9 cellular contexts compared by ENCODE assay signal in genomic region chr22:19965771-19966709, GRCh38. TPM values are rescaled to one million over a fixed set of nuclear protein-coding genes. Genes with fewer than 3 reads are reported as not detected.
DNase-seq lines count a peak whose midpoint lies in the region; ATAC-seq and TF ChIP-seq lines count a peak whose summit lies in the region.
"Had no signal": no experiment of that assay in that cellular context is flagged by ENCODE, and none has a peak within 500 bp of the region (broad histone marks: within the 10 kb centered on the region; RNA-seq: fewer than 3 reads in every experiment).

No MANE protein-coding gene starts in this region.

- peaks cover 42% of the 10 kb centered on the region for H3K4me1 ChIP-seq in Caco-2

- POLR2A ChIA-PET in Caco-2 (lab: Charles Lee), result no interaction called here
- POLR2A ChIA-PET in HEK293T (lab: Yijun Ruan, JAX), result interaction anchor here (1.0 kb wide), 1 partner anchor 114 kb away, joined by 3 read pairs; the partner anchor contains the start of gene DGCR8
- POLR2A ChIA-PET in activated CD4-positive, alpha-beta T cell treated with anti-CD3 and anti-CD28 coated beads, Interleukin-2, amount 10 ng/mL, durations not matched to agents 7 days and 5 days (lab: Charles Lee), result no interaction called here

- H3K9me3 Mint-ChIP-seq in Caco-2 (ENCODE audit: unreplicated experiment), result no peaks in the 10 kb centered on the region
- no peaks in the 10 kb centered on the region for H3K9me3 Mint-ChIP-seq in activated CD4-positive, alpha-beta T cell treated with anti-CD3 and anti-CD28 coated beads, Interleukin-2, amount 10 ng/mL, durations not matched to agents 7 days and 5 days
- H3K9me3 Mint-ChIP-seq: T-cell had no signal

- no peak overlapping the region for H3K4me3 Mint-ChIP-seq in Caco-2 (ENCODE audit: unreplicated experiment)
- no peak overlapping the region for H3K4me3 Mint-ChIP-seq in activated CD4-positive, alpha-beta T cell treated with anti-CD3 and anti-CD28 coated beads, Interleukin-2, amount 10 ng/mL, durations not matched to agents 7 days and 5 days
- H3K4me3 Mint-ChIP-seq: T-cell had no signal

- H3K4me3 ChIP-seq in Caco-2 (ENCODE audit: low read depth, low read length) (no peak overlapping the region), SU-DHL-6 (ENCODE audit: insufficient read depth, low read length, poor library complexity, severe bottlenecking) (no peak overlapping the region), kidney epithelial cell (ENCODE audit: low read depth, low read length) (no peak overlapping the region)

- no peak for ATAC-seq in GM18502 (IDR thresholded peaks at IDR 0.05; ENCODE audit: poor library complexity, unreplicated experiment)
- ATAC-seq in HG03439 (IDR thresholded peaks at IDR 0.05; ENCODE audit: unreplicated experiment), result no peak
- no peak for ATAC-seq in GM21515 (IDR thresholded peaks at IDR 0.05; ENCODE audit: unreplicated experiment)
- ATAC-seq: T-cell had no signal

- H3K9me3 ChIP-seq in Caco-2 (no peaks in the 10 kb centered on the region), SU-DHL-6 (ENCODE audit: insufficient read depth, low read length) (no peaks in the 10 kb centered on the region)

- no peaks in the 10 kb centered on the region for H3K27me3 Mint-ChIP-seq in Caco-2 (ENCODE audit: insufficient read depth, unreplicated experiment)
- H3K27me3 Mint-ChIP-seq in activated CD4-positive, alpha-beta T cell treated with anti-CD3 and anti-CD28 coated beads, Interleukin-2, amount 10 ng/mL, durations not matched to agents 7 days and 5 days, result no peaks in the 10 kb centered on the region
- H3K27me3 Mint-ChIP-seq: T-cell had no signal

- H3K36me3 ChIP-seq in Caco-2 (ENCODE audit: control insufficient read depth, insufficient read depth, low read length) (peaks cover 6% of the 10 kb centered on the region), SU-DHL-6 (ENCODE audit: low read length) (no peaks in the 10 kb centered on the region), kidney epithelial cell (ENCODE audit: control insufficient read depth, insufficient read depth, low read length) (peaks cover 1% of the 10 kb centered on the region)

- TF ChIP-seq CTCF in Caco-2 (IDR thresholded peaks at IDR 0.05; ENCODE audit: insufficient read depth in 1 of 2, low read depth in 1 of 2, low read length in 1 of 2, severe bottlenecking in 1 of 2, unreplicated experiment in 1 of 2) (peak; percentile 35 to 56), SU-DHL-6 (IDR thresholded peaks at IDR 0.05; ENCODE audit: insufficient read depth, low read length, poor library complexity, severe bottlenecking) (peak; percentile 20), kidney epithelial cell (IDR thresholded peaks at IDR 0.05; ENCODE audit: insufficient read depth, low read length, poor library complexity, severe bottlenecking) (peak; percentile 50)

- CTCF ChIA-PET in Caco-2 (lab: Charles Lee), result interaction anchor here (0.7 to 1.1 kb wide), 4 partner anchors 12 to 145 kb away, joined by 3 to 6 read pairs (median 4); partner anchors contain the start of gene DGCR8
- CTCF ChIA-PET in HEK293T (lab: Yijun Ruan, JAX), result interaction anchor here (0.6 to 2.4 kb wide), 5 partner anchors 9 to 163 kb away, joined by 3 to 10 read pairs (median 4); no protein-coding TSS in a partner anchor
- CTCF ChIA-PET in activated CD4-positive, alpha-beta T cell treated with anti-CD3 and anti-CD28 coated beads, Interleukin-2, amount 10 ng/mL, durations not matched to agents 7 days and 5 days (lab: Charles Lee), result interaction anchor here (0.6 to 1.4 kb wide), 3 partner anchors 12 to 1619 kb away, joined by 3 to 4 read pairs (median 4); no protein-coding TSS in a partner anchor

- H4K20me1 ChIP-seq in SU-DHL-6 (ENCODE audit: low read depth, low read length), result no peaks in the 10 kb centered on the region

- no peaks in the 10 kb centered on the region for H3K79me2 ChIP-seq in SU-DHL-6 (ENCODE audit: insufficient read depth, low read length)

- H3K27ac Mint-ChIP-seq in Caco-2 (ENCODE audit: unreplicated experiment), result no peak overlapping the region
- no peak overlapping the region for H3K27ac Mint-ChIP-seq in activated CD4-positive, alpha-beta T cell treated with anti-CD3 and anti-CD28 coated beads, Interleukin-2, amount 10 ng/mL, durations not matched to agents 7 days and 5 days
- H3K27ac Mint-ChIP-seq: T-cell had no signal

- H3K9me2 ChIP-seq in SU-DHL-6 (replicated peaks; ENCODE audit: insufficient read depth, low read length), result no peaks in the 10 kb centered on the region

- no peaks in the 10 kb centered on the region for H3K27me3 ChIP-seq in Caco-2 (replicated peaks; ENCODE audit: control insufficient read depth, insufficient read depth, low read length)
- no peaks in the 10 kb centered on the region for H3K27me3 ChIP-seq in SU-DHL-6 (ENCODE audit: low read length)
- H3K27me3 ChIP-seq in kidney epithelial cell (ENCODE audit: control insufficient read depth, insufficient read depth, low read length), result no peaks in the 10 kb centered on the region

- H3F3A ChIP-seq in SU-DHL-6 (ENCODE audit: insufficient read depth), result no peaks in the 10 kb centered on the region

- peak in 1 of 2 experiments; percentile 41 for DNase-seq in Caco-2
- DNase-seq in HEK293T (ENCODE audit: extremely low spot score), result peak; percentile 57
- DNase-seq in kidney epithelial cell (ENCODE audit: low read depth), result no peak
- DNase-seq in activated CD4-positive, alpha-beta T cell treated with anti-CD3 and anti-CD28 coated beads, Interleukin-2, amount 10 ng/mL, durations not matched to agents 7 days and 5 days, result no peak
- DNase-seq: T-cell had no signal

- peaks cover 18% of the 10 kb centered on the region for H3K4me1 Mint-ChIP-seq in Caco-2 (ENCODE audit: low read depth, unreplicated experiment)
- H3K4me1 Mint-ChIP-seq in activated CD4-positive, alpha-beta T cell treated with anti-CD3 and anti-CD28 coated beads, Interleukin-2, amount 10 ng/mL, durations not matched to agents 7 days and 5 days, result peaks cover 7% of the 10 kb centered on the region

- no peak overlapping the region for H2AFZ ChIP-seq in SU-DHL-6 (ENCODE audit: low read depth, low read length, severe bottlenecking)

- H3K4me2 ChIP-seq in SU-DHL-6 (ENCODE audit: low read depth, low read length, poor library complexity, severe bottlenecking), result no peak overlapping the region

- no peak overlapping the region for H3K9ac ChIP-seq in SU-DHL-6 (ENCODE audit: low read length)

- H3K36me3 Mint-ChIP-seq in Caco-2 (ENCODE audit: insufficient read depth, unreplicated experiment), result peaks cover 33% of the 10 kb centered on the region
- H3K36me3 Mint-ChIP-seq in activated CD4-positive, alpha-beta T cell treated with anti-CD3 and anti-CD28 coated beads, Interleukin-2, amount 10 ng/mL, durations not matched to agents 7 days and 5 days (ENCODE audit: low read depth), result no peaks in the 10 kb centered on the region

- intact Hi-C loops in Caco-2 (cut with micrococcal nuclease; ENCODE audit: unreplicated experiment), result loop anchor here (10.0 kb wide), 1 partner anchor 149 kb away; the partner anchor contains the start of genes RANBP1 and TRMT2A

- no TSS peak for BruUV-seq in Caco-2 (replicated peaks; lab: Mats Ljungman, UMichigan)

- H3K27ac ChIP-seq in SU-DHL-6 (ENCODE audit: low read depth, low read length), result no peak overlapping the region

TF ChIP-seq in HEK293T, 16 proteins besides CTCF, POLR2A, EP300 and RAD21:
- no peak for TF ChIP-seq PKNOX1 (IDR thresholded peaks at IDR 0.05)

RNA-seq across cellular contexts. Expression of gene TXNRD2, which starts 24.4 kb away (rescaled TPM):
- total RNA-seq in Caco-2 (2022) (44.8 and 47.0 TPM in 2 replicates), kidney epithelial cell (30.0 and 50.4 TPM in 2 replicates)
- total RNA-seq in activated CD4-positive, alpha-beta T cell treated with anti-CD3 and anti-CD28 coated beads, Interleukin-2, amount 10 ng/mL, durations not matched to agents 7 days and 5 days, result 10 to 100 TPM; 19.3 to 21.9 TPM

RNA-seq across cellular contexts. Expression of gene COMT, which starts 24.5 kb away (rescaled TPM):
- 96.0 and 103 TPM in 2 replicates for total RNA-seq in Caco-2 (2022)
- total RNA-seq in kidney epithelial cell, result 371 and 403 TPM in 2 replicates
- 10 to 100 TPM; 71.8 to 74.8 TPM for total RNA-seq in activated CD4-positive, alpha-beta T cell treated with anti-CD3 and anti-CD28 coated beads, Interleukin-2, amount 10 ng/mL, durations not matched to agents 7 days and 5 days

RNA-seq across cellular contexts. Expression of gene ARVCF, which starts 50.6 kb away (rescaled TPM):
- total RNA-seq in Caco-2 (2022), result 9.8 and 12.0 TPM in 2 replicates
- total RNA-seq in kidney epithelial cell, result 74.5 and 107 TPM in 2 replicates
- 1 to 10 TPM in 1 of 2 experiments, under 1 TPM in 1; 0.89 to 1.2 TPM for total RNA-seq in activated CD4-positive, alpha-beta T cell treated with anti-CD3 and anti-CD28 coated beads, Interleukin-2, amount 10 ng/mL, durations not matched to agents 7 days and 5 days

RNA-seq across cellular contexts. Expression of gene TANGO2, which starts 54.9 kb away (rescaled TPM):
- 23.9 and 26.6 TPM in 2 replicates for total RNA-seq in Caco-2 (2022)
- 20.9 and 22.0 TPM in 2 replicates for total RNA-seq in kidney epithelial cell
- total RNA-seq in activated CD4-positive, alpha-beta T cell treated with anti-CD3 and anti-CD28 coated beads, Interleukin-2, amount 10 ng/mL, durations not matched to agents 7 days and 5 days, result 10 to 100 TPM; 36.7 to 39.7 TPM
